Comparison of ENCODE assay signal across 35 cellular contexts in genomic region chr1:48089356-48089891, GRCh38.
"Had no signal": no experiment of that assay in that cellular context is flagged by ENCODE, and none has a peak within 500 bp of the region (broad histone marks: within the 10 kb centered on the region; RNA-seq: fewer than 3 reads in every experiment).

No MANE protein-coding gene starts in this region.

- H3K9ac ChIP-seq: SK-N-SH had no signal

- H3K9me3 Mint-ChIP-seq: activated CD4-positive, alpha-beta T cell treated with anti-CD3 and anti-CD28 coated beads, Interleukin-2, amount 10 ng/mL, durations not matched to agents 24 days and 14 days; activated CD8-positive, alpha-beta T cell treated with anti-CD3 and anti-CD28 coated beads for 36 hours; activated naive CD8-positive, alpha-beta T cell treated with anti-CD3 and anti-CD28 coated beads for 36 hours; activated T-cell treated with anti-CD3 and anti-CD28 coated beads, Interleukin-2, amount 50 U/mL, for 72 hours; activated T-helper 17 cell treated with anti-CD3 and anti-CD28 coated beads, Interleukin-2, amount 50 U/mL, for 72 hours; T-helper 1 cell treated with Interleukin-12 subunit alpha and Interleukin-12 subunit beta and Interleukin-4 antibody, amounts not matched to agents 30 μg/mL and 1 μg/mL, for 36 hours; T-helper 2 cell treated with Interferon-gamma antibody and Interleukin-4, amounts not matched to agents 5 μg/mL and 100 μg/mL, for 36 hours had no signal

- DNase-seq: activated CD4-positive, alpha-beta T cell treated with anti-CD3 and anti-CD28 coated beads, Interleukin-2, amount 10 ng/mL, durations not matched to agents 24 days and 14 days; activated CD4-positive, alpha-beta T cell treated with anti-CD3 and anti-CD28 coated beads, Interleukin-2, amount 50 U/mL, for 4 hours; activated CD8-positive, alpha-beta T cell treated with anti-CD3 and anti-CD28 coated beads for 36 hours; activated effector memory CD4-positive, alpha-beta T cell treated with anti-CD3 and anti-CD28 coated beads, Interleukin-2, amount 50 U/mL, for 16 hours; activated naive CD4-positive, alpha-beta T cell; activated naive CD4-positive, alpha-beta T cell treated with anti-CD3 and anti-CD28 coated beads, Interleukin-2, amount 50 U/mL, for 16 hours; activated naive CD8-positive, alpha-beta T cell treated with anti-CD3 and anti-CD28 coated beads for 36 hours; activated T-cell treated with anti-CD3 and anti-CD28 coated beads, Interleukin-2, amount 50 U/mL, for 1 hour; activated T-cell treated with anti-CD3 and anti-CD28 coated beads, Interleukin-2, amount 50 U/mL, for 72 hours; amniotic stem cell; Kasumi-1; KG1; MG63; NCI-H1048; NCI-H1105 treated with DMSO at 0.1 percent for 48 hours; NCI-H1436; NCI-H1694; NCI-H1930; NCI-H2081 treated with DMSO at 0.1 percent for 48 hours; NCI-H345; NCI-H526; NCI-H748 treated with DMSO at 0.1 percent for 48 hours; NK-92 treated with Interleukin-12 subunit alpha and Interleukin-12 subunit beta, amount 100 ng/mL, for 24 hours; PC-3; Peyer's patch; RPMI8226; SHP77 treated with DMSO at 0.1 percent for 48 hours; SK-N-SH had no signal

- H3K36me3 ChIP-seq: ascending aorta, cardiac muscle cell, MG63, Peyer's patch, SJSA1 had no signal

- H3K27me3 ChIP-seq: ascending aorta, Peyer's patch had no signal

- H3K4me1 Mint-ChIP-seq: activated T-helper 17 cell treated with anti-CD3 and anti-CD28 coated beads, Interleukin-2, amount 50 U/mL, for 72 hours had no signal

- ATAC-seq: activated CD8-positive, alpha-beta T cell treated with anti-CD3 and anti-CD28 coated beads for 36 hours; activated T-cell treated with anti-CD3 and anti-CD28 coated beads, Interleukin-2, amount 50 U/mL, for 72 hours; activated T-helper 17 cell treated with anti-CD3 and anti-CD28 coated beads, Interleukin-2, amount 50 U/mL, for 72 hours; PC-3 had no signal

- H3K27ac ChIP-seq: ascending aorta, cardiac muscle cell, Peyer's patch, SJSA1 had no signal

- H3K4me3 ChIP-seq: ascending aorta, cardiac muscle cell, MG63, Peyer's patch, SJSA1 had no signal

- H3K4me2 ChIP-seq: SK-N-SH had no signal

- H3K4me1 ChIP-seq: ascending aorta, SJSA1 had no signal

- H3K9me3 ChIP-seq: ascending aorta, MG63, Peyer's patch, SJSA1, SK-N-SH had no signal

- H3K36me3 Mint-ChIP-seq: activated naive CD8-positive, alpha-beta T cell treated with anti-CD3 and anti-CD28 coated beads for 36 hours had no signal

- H3K4me3 Mint-ChIP-seq: activated CD4-positive, alpha-beta T cell treated with anti-CD3 and anti-CD28 coated beads, Interleukin-2, amount 10 ng/mL, durations not matched to agents 24 days and 14 days; activated CD8-positive, alpha-beta T cell treated with anti-CD3 and anti-CD28 coated beads for 36 hours; activated naive CD8-positive, alpha-beta T cell treated with anti-CD3 and anti-CD28 coated beads for 36 hours; activated T-cell treated with anti-CD3 and anti-CD28 coated beads, Interleukin-2, amount 50 U/mL, for 72 hours; activated T-helper 17 cell treated with anti-CD3 and anti-CD28 coated beads, Interleukin-2, amount 50 U/mL, for 72 hours; T-helper 1 cell treated with Interleukin-12 subunit alpha and Interleukin-12 subunit beta and Interleukin-4 antibody, amounts not matched to agents 30 μg/mL and 1 μg/mL, for 36 hours; T-helper 2 cell treated with Interferon-gamma antibody and Interleukin-4, amounts not matched to agents 5 μg/mL and 100 μg/mL, for 36 hours had no signal

- H3K27ac Mint-ChIP-seq: activated CD4-positive, alpha-beta T cell treated with anti-CD3 and anti-CD28 coated beads, Interleukin-2, amount 10 ng/mL, durations not matched to agents 24 days and 14 days; activated CD8-positive, alpha-beta T cell treated with anti-CD3 and anti-CD28 coated beads for 36 hours; activated naive CD8-positive, alpha-beta T cell treated with anti-CD3 and anti-CD28 coated beads for 36 hours; activated T-cell treated with anti-CD3 and anti-CD28 coated beads, Interleukin-2, amount 50 U/mL, for 72 hours; activated T-helper 17 cell treated with anti-CD3 and anti-CD28 coated beads, Interleukin-2, amount 50 U/mL, for 72 hours; T-helper 1 cell treated with Interleukin-12 subunit alpha and Interleukin-12 subunit beta and Interleukin-4 antibody, amounts not matched to agents 30 μg/mL and 1 μg/mL, for 36 hours; T-helper 2 cell treated with Interferon-gamma antibody and Interleukin-4, amounts not matched to agents 5 μg/mL and 100 μg/mL, for 36 hours had no signal

- FAIRE-seq: TTC549 had no signal
